In genomic region chr7:114925443-114925842, GRCh38 we compare ENCODE assay signal across 14 cellular contexts. TPM values are rescaled to one million over a fixed set of nuclear protein-coding genes. Genes with fewer than 3 reads are reported as not detected.
DNase-seq lines count a peak whose midpoint lies in the region; ATAC-seq and TF ChIP-seq lines count a peak whose summit lies in the region.
"Had no signal": no experiment of that assay in that cellular context is flagged by ENCODE, and none has a peak within 500 bp of the region (broad histone marks: within the 10 kb centered on the region; RNA-seq: fewer than 3 reads in every experiment).

No MANE protein-coding gene starts in this region.

- peak overlapping the region; percentile 75 for H3K27ac ChIP-seq in DND-41 (ENCODE audit: low read length)
- no peak overlapping the region for H3K27ac ChIP-seq in GM23248
- no peak overlapping the region for H3K27ac ChIP-seq in tibial artery
- H3K27ac ChIP-seq: testis, VCaP had no signal

- no peak overlapping the region for H2AFZ ChIP-seq in DND-41 (ENCODE audit: low read depth, low read length)
- no peak overlapping the region for H2AFZ ChIP-seq in GM23248

- H4K20me1 ChIP-seq in DND-41 (ENCODE audit: insufficient read depth, low read length) (peaks cover 6% of the 10 kb centered on the region; the same call in 1 of the 2 replicates), GM23248 (ENCODE audit: insufficient read depth) (no peaks in the 10 kb centered on the region)

- H3K4me2 ChIP-seq in DND-41 (ENCODE audit: insufficient read depth, low read length) (peak overlapping the region; percentile 65), GM23248 (ENCODE audit: unreplicated experiment) (peak overlapping the region; percentile 6)

- no peaks in the 10 kb centered on the region for H3K27me3 ChIP-seq in DND-41 (ENCODE audit: insufficient read depth, low read length, poor library complexity)
- no peaks in the 10 kb centered on the region for H3K27me3 ChIP-seq in GM23248 (replicated peaks; ENCODE audit: insufficient read depth)
- H3K27me3 ChIP-seq in tibial artery, result no peaks in the 10 kb centered on the region
- H3K27me3 ChIP-seq: testis had no signal

- intact Hi-C loops in tibial artery (cut with DNase I; ENCODE audit: low total_unique reads), result no loop called here

- peak overlapping the region; percentile 42 for H3K9ac ChIP-seq in DND-41 (ENCODE audit: low read depth, low read length)
- no peak overlapping the region for H3K9ac ChIP-seq in GM23248

- peak overlapping the region; percentile 9 to 79 (median 71) for H3K4me3 Mint-ChIP-seq in naive thymus-derived CD8-positive, alpha-beta T cell

- peaks cover 16 to 41% (median 40%) of the 10 kb centered on the region in 4 donors for H3K4me1 Mint-ChIP-seq in naive thymus-derived CD8-positive, alpha-beta T cell

- no peak for ATAC-seq in DND-41 (ENCODE audit: insufficient read depth, low read depth)
- ATAC-seq in activated naive CD4-positive, alpha-beta T cell treated with anti-CD3 and anti-CD28 coated beads, Interleukin-2, amount 50 U/mL, for 72 hours, result no peak
- ATAC-seq in naive thymus-derived CD8-positive, alpha-beta T cell, result no peak
- ATAC-seq in HG03139 (IDR thresholded peaks at IDR 0.05; ENCODE audit: unreplicated experiment), result no peak
- no peak for ATAC-seq in GM18870 (IDR thresholded peaks at IDR 0.05; ENCODE audit: unreplicated experiment)

- no peaks in the 10 kb centered on the region for H3K9me3 Mint-ChIP-seq in activated naive CD4-positive, alpha-beta T cell treated with anti-CD3 and anti-CD28 coated beads, Interleukin-2, amount 50 U/mL, for 72 hours
- H3K9me3 Mint-ChIP-seq in naive thymus-derived CD8-positive, alpha-beta T cell, result no peaks in the 10 kb centered on the region

- H3K9me2 ChIP-seq in GM23248 (ENCODE audit: insufficient read depth), result no peaks in the 10 kb centered on the region

- H3K27me3 Mint-ChIP-seq in naive thymus-derived CD8-positive, alpha-beta T cell, result no peaks in the 10 kb centered on the region

- no peaks in the 10 kb centered on the region for H3K9me3 ChIP-seq in DND-41 (ENCODE audit: insufficient read depth, low read length, severe bottlenecking)
- H3K9me3 ChIP-seq in GM23248 (ENCODE audit: low read depth), result no peaks in the 10 kb centered on the region
- H3K9me3 ChIP-seq in tibial artery, result no peaks in the 10 kb centered on the region
- H3K9me3 ChIP-seq: testis had no signal

- in situ Hi-C loops in GM23248 (cut with MboI), result no loop called here

- H3F3A ChIP-seq in GM23248 (ENCODE audit: insufficient read depth), result peaks cover 43% of the 10 kb centered on the region

- POLR2A ChIA-PET in naive thymus-derived CD8-positive, alpha-beta T cell (lab: Charles Lee), result no interaction called here

- H3K4me3 ChIP-seq in DND-41 (ENCODE audit: low read depth in 1 of 2, low read length in 2 of 2) (peak overlapping the region; percentile 3 to 64; a peak in 2 of 4 replicates), GM23248 (no peak overlapping the region), tibial artery (no peak overlapping the region)
- H3K4me3 ChIP-seq: testis had no signal

- H3K36me3 Mint-ChIP-seq in activated naive CD4-positive, alpha-beta T cell treated with anti-CD3 and anti-CD28 coated beads, Interleukin-2, amount 50 U/mL, for 72 hours, result peaks cover 18 to 20% of the 10 kb centered on the region in 2 donors
- H3K36me3 Mint-ChIP-seq in naive thymus-derived CD8-positive, alpha-beta T cell, result no peaks in the 10 kb centered on the region

- no peak for TF ChIP-seq CTCF in DND-41 (IDR thresholded peaks at IDR 0.05; ENCODE audit: borderline replicate concordance, extremely low read depth, low read length, poor library complexity, severe bottlenecking)
- TF ChIP-seq CTCF in tibial artery (IDR thresholded peaks at IDR 0.05), result no peak

- DNase-seq in DND-41 (no peak), GM23248 (no peak), putamen (ENCODE audit: low spot score) (no peak), tibial artery (no peak)
- DNase-seq in activated naive CD4-positive, alpha-beta T cell treated with anti-CD3 and anti-CD28 coated beads, Interleukin-2, amount 50 U/mL, for 72 hours (ENCODE audit: low spot score in 2 of 2), result no peak
- no peak for DNase-seq in naive thymus-derived CD8-positive, alpha-beta T cell
- DNase-seq: Calu3, cerebellar nuclear complex, NCI-H2081, SHP77, testis had no signal

- H3K27ac Mint-ChIP-seq in activated naive CD4-positive, alpha-beta T cell treated with anti-CD3 and anti-CD28 coated beads, Interleukin-2, amount 50 U/mL, for 72 hours, result peak overlapping the region; percentile 67 to 74
- H3K27ac Mint-ChIP-seq in naive thymus-derived CD8-positive, alpha-beta T cell, result peak overlapping the region in 9 of 10 donors; percentile 2 to 94 (median 72)

- H3K4me1 ChIP-seq in DND-41 (ENCODE audit: insufficient read depth, low read length), result peaks cover 74% of the 10 kb centered on the region
- peaks cover 49% of the 10 kb centered on the region for H3K4me1 ChIP-seq in GM23248 (ENCODE audit: insufficient read depth)
- peaks cover 0 to 29% (median 4%) of the 10 kb centered on the region in 4 donors for H3K4me1 ChIP-seq in tibial artery

- peaks cover 79% of the 10 kb centered on the region for H3K79me2 ChIP-seq in DND-41 (ENCODE audit: insufficient read depth, low read length)
- H3K79me2 ChIP-seq in GM23248 (ENCODE audit: insufficient read depth), result peaks cover 71% of the 10 kb centered on the region

- H3K36me3 ChIP-seq in DND-41 (ENCODE audit: insufficient read depth, low read length) (peaks cover 21% of the 10 kb centered on the region), GM23248 (ENCODE audit: low read depth) (no peaks in the 10 kb centered on the region), tibial artery (no peaks in the 10 kb centered on the region)

RNA-seq across cellular contexts. Expression of gene MDFIC, which starts 3.5 kb away (rescaled TPM):
- total RNA-seq in GM23248 (2014; rRNA removed; shearing (Covaris generic)), result 50.3 and 53.1 TPM in 2 replicates
- 23.0 and 23.8 TPM in 2 replicates for polyA plus RNA-seq in GM23248 (2016; fragmentation: Nextera tagmentation; extraction: Ambion mirVana)
- 10 to 100 TPM; 41.0 to 86.0 TPM for total RNA-seq in activated naive CD4-positive, alpha-beta T cell treated with anti-CD3 and anti-CD28 coated beads, Interleukin-2, amount 50 U/mL, for 72 hours
- total RNA-seq in naive thymus-derived CD8-positive, alpha-beta T cell, result 10 to 100 TPM; 22.1 to 27.8 TPM
- polyA plus RNA-seq in naive thymus-derived CD8-positive, alpha-beta T cell, result 10 to 100 TPM; 41.5 to 66.5 (median 56.6) TPM

Comparison
In these comparisons a context has a peak if more than half of its experiments do, and no peak if none do; other contexts are left out.
1. H3K4me3 ChIP-seq: peak in DND-41 (2 of 2); none in GM23248 (single experiment) and tibial artery (0 of 2).